Comparison of ENCODE assay signal across 8 cellular contexts in the genomic region with DNA sequence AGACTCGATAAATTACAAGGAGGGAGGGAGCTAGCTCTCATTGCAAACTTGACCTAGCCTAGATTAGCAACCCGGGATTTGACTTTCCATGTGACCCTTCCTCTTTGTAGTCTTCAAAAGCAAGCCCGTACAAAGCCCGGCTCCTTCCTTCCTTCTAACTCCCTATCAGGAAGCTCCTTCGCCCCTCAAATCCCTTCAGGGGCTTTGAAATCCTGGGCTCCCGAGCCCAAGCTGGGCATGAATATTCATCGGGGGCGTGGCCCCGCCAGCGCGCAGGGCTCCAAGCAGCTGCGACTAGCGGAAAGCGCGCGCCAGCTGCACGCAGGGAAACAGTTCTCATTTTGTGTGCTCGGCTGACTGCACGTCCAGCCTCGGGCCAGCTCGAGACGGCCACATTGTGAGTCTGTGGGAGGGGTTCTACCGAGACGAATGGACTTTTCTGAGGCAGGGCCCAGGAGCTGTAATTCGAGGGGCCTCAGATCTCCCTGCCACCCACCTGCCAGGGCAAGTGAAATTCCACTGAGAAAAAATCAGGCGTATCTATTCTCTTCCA.
A peak's percentile ranks its signal among the peaks of the same experiment; 100 is the strongest.
DNase-seq lines count a peak whose midpoint lies in the region; ATAC-seq and TF ChIP-seq lines count a peak whose summit lies in the region.

No MANE protein-coding gene starts in this region.

- H3K9ac ChIP-seq in BLaER1: peak overlapping the region; percentile 74

- H3K36me3 ChIP-seq in BLaER1: no peaks in the 10 kb centered on the region
- H3K36me3 ChIP-seq in effector memory CD4-positive, alpha-beta T cell (ENCODE audit: control insufficient read depth, insufficient read depth, low read length): no peaks in the 10 kb centered on the region
- H3K36me3 ChIP-seq in lung (ENCODE audit: control insufficient read depth in 2 of 2, insufficient read depth in 2 of 2, low read length in 2 of 2): no peaks in the 10 kb centered on the region

- H3K4me1 ChIP-seq in BLaER1: peaks cover 16% of the 10 kb centered on the region
- H3K4me1 ChIP-seq in effector memory CD4-positive, alpha-beta T cell (ENCODE audit: control insufficient read depth, insufficient read depth, low read length, poor library complexity, severe bottlenecking): peaks cover 4% of the 10 kb centered on the region
- peaks cover 0 to under 1% of the 10 kb centered on the region in 2 donors for H3K4me1 ChIP-seq in lung (ENCODE audit: control insufficient read depth in 2 of 2, insufficient read depth in 2 of 2, low read length in 2 of 2)

- peak overlapping the region; percentile 94 for H3K4me2 ChIP-seq in BLaER1

- H3K27ac ChIP-seq in BLaER1 (peak overlapping the region; percentile 73), lung (ENCODE audit: low read depth in 1 of 2, low read length in 1 of 2) (peak overlapping the region; percentile 35 to 79)
- no peak overlapping the region for H3K27ac ChIP-seq in effector memory CD4-positive, alpha-beta T cell (ENCODE audit: insufficient read depth, low read length, poor library complexity, severe bottlenecking)

- POLR2A ChIA-PET in activated CD4-positive, alpha-beta memory T cell treated with anti-CD3 and anti-CD28 coated beads for 36 hours (lab: Charles Lee): interaction anchor here (1.1 to 3.3 kb wide), 4 partner anchors 8 to 98 kb away, joined by 3 to 14 read pairs (median 6); no protein-coding TSS in a partner anchor

- H3K27me3 Mint-ChIP-seq in activated CD4-positive, alpha-beta memory T cell treated with anti-CD3 and anti-CD28 coated beads for 36 hours: peaks cover 2% of the 10 kb centered on the region

- H3K36me3 Mint-ChIP-seq in activated CD4-positive, alpha-beta memory T cell treated with anti-CD3 and anti-CD28 coated beads for 36 hours: no peaks in the 10 kb centered on the region

- H3K27me3 ChIP-seq in BLaER1 (no peaks in the 10 kb centered on the region), lung (ENCODE audit: control insufficient read depth, insufficient read depth) (no peaks in the 10 kb centered on the region)
- H3K27me3 ChIP-seq in effector memory CD4-positive, alpha-beta T cell (replicated peaks; ENCODE audit: control insufficient read depth, insufficient read depth, low read length, poor library complexity, severe bottlenecking): no peaks in the 10 kb centered on the region

- H3K4me3 Mint-ChIP-seq in activated CD4-positive, alpha-beta memory T cell treated with anti-CD3 and anti-CD28 coated beads for 36 hours: peak overlapping the region; percentile 88

- intact Hi-C loops in activated CD4-positive, alpha-beta memory T cell treated with anti-CD3 and anti-CD28 coated beads for 36 hours (cut with micrococcal nuclease): no loop called here

- H3K4me3 ChIP-seq in BLaER1 (peak overlapping the region; percentile 62), lung (peak overlapping the region; percentile 44)
- H3K4me3 ChIP-seq in effector memory CD4-positive, alpha-beta T cell (ENCODE audit: insufficient read depth, low read depth, low read length, poor library complexity, severe bottlenecking): peak overlapping the region; percentile 51

- H3K9me3 ChIP-seq in BLaER1 (no peaks in the 10 kb centered on the region), lung (ENCODE audit: control insufficient read depth in 2 of 2, insufficient read depth in 1 of 2, low read length in 1 of 2) (peaks cover 0 to 2% of the 10 kb centered on the region in 2 donors)
- H3K9me3 ChIP-seq in effector memory CD4-positive, alpha-beta T cell (ENCODE audit: control insufficient read depth, low read length): no peaks in the 10 kb centered on the region

- WGBS in lung, 2 donors: 1 to 2% methylated on average over 26 of the region's 26 CpGs

- no peak for TF ChIP-seq CTCF in lung (IDR thresholded peaks at IDR 0.05; ENCODE audit: control extremely low read depth, extremely low read depth)

- ATAC-seq in HG03354 (IDR thresholded peaks at IDR 0.05; ENCODE audit: poor library complexity, severe bottlenecking, unreplicated experiment) (peak; percentile 97), lung (ENCODE audit: insufficient read depth, low FRiP score) (peak; percentile 89)

- DNase-seq in GM19238 (ENCODE audit: insufficient read length, low spot score) (peak; percentile 70), NCI-H524 (lab: John Stamatoyannopoulos, UW) (peak; percentile 82 to 92), lung (ENCODE audit: low spot score) (peak; percentile 76)
- peak; percentile 76 for DNase-seq in activated CD4-positive, alpha-beta memory T cell treated with anti-CD3 and anti-CD28 coated beads for 36 hours
- DNase-seq in effector memory CD4-positive, alpha-beta T cell: peak in 2 of 3 donors; percentile 15 to 23
- DNase-seq in stimulated activated CD4-positive, alpha-beta T cell treated with anti-CD3 and anti-CD28 coated beads, TNF-alpha, amount 100 ng/mL, for 48 hours (ENCODE audit: low read depth in 3 of 3): peak; percentile 31 to 63 (median 33)

- H3K27ac Mint-ChIP-seq in activated CD4-positive, alpha-beta memory T cell treated with anti-CD3 and anti-CD28 coated beads for 36 hours: peak overlapping the region; percentile 82

- no peaks in the 10 kb centered on the region for H3K9me3 Mint-ChIP-seq in activated CD4-positive, alpha-beta memory T cell treated with anti-CD3 and anti-CD28 coated beads for 36 hours

- H4K20me1 ChIP-seq in BLaER1: no peaks in the 10 kb centered on the region

- H3K4me1 Mint-ChIP-seq in activated CD4-positive, alpha-beta memory T cell treated with anti-CD3 and anti-CD28 coated beads for 36 hours (ENCODE audit: low read depth): peaks cover 33% of the 10 kb centered on the region

- CTCF ChIA-PET in activated CD4-positive, alpha-beta memory T cell treated with anti-CD3 and anti-CD28 coated beads for 36 hours (lab: Charles Lee): interaction anchor here (0.7 to 1.4 kb wide), 8 partner anchors 13 to 179 kb away, joined by 3 to 11 read pairs (median 4); no protein-coding TSS in a partner anchor

Comparison
In these comparisons a context has a peak if more than half of its experiments do, and no peak if none do; other contexts are left out.
1. DNase-seq: peak in every context shown above with its lines; median percentile 87 in NCI-H524; 76 in activated CD4-positive, alpha-beta memory T cell treated with anti-CD3 and anti-CD28 coated beads for 36 hours; 76 in lung; 70 in GM19238; 33 in stimulated activated CD4-positive, alpha-beta T cell treated with anti-CD3 and anti-CD28 coated beads, TNF-alpha, amount 100 ng/mL, for 48 hours; 19 in effector memory CD4-positive, alpha-beta T cell.